1 cellular context compared by ENCODE assay signal in genomic region chr1:155226910-155227260, GRCh38.
TF ChIP-seq lines count a peak whose summit lies in the region.

No MANE protein-coding gene starts in this region.

TF ChIP-seq in HepG2, 621 proteins besides CTCF, POLR2A, EP300 and RAD21 (continued from another document and continues in another):
- TF ChIP-seq ZNF318 (CRISPR knock-in tag; IDR thresholded peaks at IDR 0.05), result 0 out of 2 replicates have a peak, but pooled peaks have one; percentile 34
- TF ChIP-seq MYNN (CRISPR knock-in tag; IDR thresholded peaks at IDR 0.05; ENCODE audit: low read depth), result no peak
- TF ChIP-seq NRL (CRISPR knock-in tag; IDR thresholded peaks at IDR 0.05; ENCODE audit: borderline replicate concordance), result 0 out of 2 replicates have a peak, but pooled peaks have one; percentile 58
- TF ChIP-seq, protein P1, sequence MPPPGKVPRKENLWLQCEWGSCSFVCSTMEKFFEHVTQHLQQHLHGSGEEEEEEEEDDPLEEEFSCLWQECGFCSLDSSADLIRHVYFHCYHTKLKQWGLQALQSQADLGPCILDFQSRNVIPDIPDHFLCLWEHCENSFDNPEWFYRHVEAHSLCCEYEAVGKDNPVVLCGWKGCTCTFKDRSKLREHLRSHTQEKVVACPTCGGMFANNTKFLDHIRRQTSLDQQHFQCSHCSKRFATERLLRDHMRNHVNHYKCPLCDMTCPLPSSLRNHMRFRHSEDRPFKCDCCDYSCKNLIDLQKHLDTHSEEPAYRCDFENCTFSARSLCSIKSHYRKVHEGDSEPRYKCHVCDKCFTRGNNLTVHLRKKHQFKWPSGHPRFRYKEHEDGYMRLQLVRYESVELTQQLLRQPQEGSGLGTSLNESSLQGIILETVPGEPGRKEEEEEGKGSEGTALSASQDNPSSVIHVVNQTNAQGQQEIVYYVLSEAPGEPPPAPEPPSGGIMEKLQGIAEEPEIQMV (CRISPR knock-in tag; IDR thresholded peaks at IDR 0.05; ENCODE audit: low read depth), result 0 out of 2 replicates have a peak, but pooled peaks have one; percentile 31
- TF ChIP-seq, protein P2, sequence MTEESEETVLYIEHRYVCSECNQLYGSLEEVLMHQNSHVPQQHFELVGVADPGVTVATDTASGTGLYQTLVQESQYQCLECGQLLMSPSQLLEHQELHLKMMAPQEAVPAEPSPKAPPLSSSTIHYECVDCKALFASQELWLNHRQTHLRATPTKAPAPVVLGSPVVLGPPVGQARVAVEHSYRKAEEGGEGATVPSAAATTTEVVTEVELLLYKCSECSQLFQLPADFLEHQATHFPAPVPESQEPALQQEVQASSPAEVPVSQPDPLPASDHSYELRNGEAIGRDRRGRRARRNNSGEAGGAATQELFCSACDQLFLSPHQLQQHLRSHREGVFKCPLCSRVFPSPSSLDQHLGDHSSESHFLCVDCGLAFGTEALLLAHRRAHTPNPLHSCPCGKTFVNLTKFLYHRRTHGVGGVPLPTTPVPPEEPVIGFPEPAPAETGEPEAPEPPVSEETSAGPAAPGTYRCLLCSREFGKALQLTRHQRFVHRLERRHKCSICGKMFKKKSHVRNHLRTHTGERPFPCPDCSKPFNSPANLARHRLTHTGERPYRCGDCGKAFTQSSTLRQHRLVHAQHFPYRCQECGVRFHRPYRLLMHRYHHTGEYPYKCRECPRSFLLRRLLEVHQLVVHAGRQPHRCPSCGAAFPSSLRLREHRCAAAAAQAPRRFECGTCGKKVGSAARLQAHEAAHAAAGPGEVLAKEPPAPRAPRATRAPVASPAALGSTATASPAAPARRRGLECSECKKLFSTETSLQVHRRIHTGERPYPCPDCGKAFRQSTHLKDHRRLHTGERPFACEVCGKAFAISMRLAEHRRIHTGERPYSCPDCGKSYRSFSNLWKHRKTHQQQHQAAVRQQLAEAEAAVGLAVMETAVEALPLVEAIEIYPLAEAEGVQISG (CRISPR knock-in tag; IDR thresholded peaks at IDR 0.05), result peak; percentile 6; the same call in 1 of the 2 replicates
- TF ChIP-seq, protein P3, sequence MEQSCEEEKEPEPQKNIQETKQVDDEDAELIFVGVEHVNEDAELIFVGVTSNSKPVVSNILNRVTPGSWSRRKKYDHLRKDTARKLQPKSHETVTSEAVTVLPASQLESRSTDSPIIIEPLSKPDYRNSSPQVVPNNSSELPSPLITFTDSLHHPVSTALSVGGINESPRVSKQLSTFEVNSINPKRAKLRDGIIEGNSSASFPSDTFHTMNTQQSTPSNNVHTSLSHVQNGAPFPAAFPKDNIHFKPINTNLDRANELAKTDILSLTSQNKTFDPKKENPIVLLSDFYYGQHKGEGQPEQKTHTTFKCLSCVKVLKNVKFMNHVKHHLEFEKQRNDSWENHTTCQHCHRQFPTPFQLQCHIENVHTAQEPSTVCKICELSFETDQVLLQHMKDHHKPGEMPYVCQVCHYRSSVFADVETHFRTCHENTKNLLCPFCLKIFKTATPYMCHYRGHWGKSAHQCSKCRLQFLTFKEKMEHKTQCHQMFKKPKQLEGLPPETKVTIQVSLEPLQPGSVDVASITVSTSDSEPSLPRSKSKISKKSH (CRISPR knock-in tag; IDR thresholded peaks at IDR 0.05; ENCODE audit: borderline replicate concordance), result 0 out of 2 replicates have a peak, but pooled peaks have one; percentile 49
- TF ChIP-seq HMGXB4 (CRISPR knock-in tag; IDR thresholded peaks at IDR 0.05; ENCODE audit: borderline replicate concordance in 1 of 2, low read depth in 1 of 2), result peak in 1 of 2 experiments; percentile 75; a peak in 1 of 4 replicates
- no peak for TF ChIP-seq ZSCAN29 (CRISPR knock-in tag; conservative IDR thresholded peaks at IDR 0.05)
- 0 out of 2 replicates have a peak, but pooled peaks have one; percentile 39 for TF ChIP-seq GTF3A (CRISPR knock-in tag; conservative IDR thresholded peaks at IDR 0.05)
- TF ChIP-seq ASH2L (IDR thresholded peaks at IDR 0.05; ENCODE audit: insufficient read length, low read depth, low read length), result peak; percentile 65
- 0 out of 2 replicates have a peak, but pooled peaks have one; percentile 76 for TF ChIP-seq ZNF678 (CRISPR knock-in tag; IDR thresholded peaks at IDR 0.05)
- 0 out of 2 replicates have a peak, but pooled peaks have one; percentile 25 for TF ChIP-seq FOXO4 (CRISPR knock-in tag; conservative IDR thresholded peaks at IDR 0.05)
- no peak for TF ChIP-seq SOX5 (CRISPR knock-in tag; IDR thresholded peaks at IDR 0.05; ENCODE audit: borderline replicate concordance)
- 0 out of 2 replicates have a peak, but pooled peaks have one; percentile 2 for TF ChIP-seq ZFP36L1 (CRISPR knock-in tag; IDR thresholded peaks at IDR 0.05)
- peak; percentile 48; the same call in 1 of the 2 replicates for TF ChIP-seq ZNF891 (CRISPR knock-in tag; IDR thresholded peaks at IDR 0.05)
- 0 out of 2 replicates have a peak, but pooled peaks have one; percentile 6 for TF ChIP-seq ZNF335 (CRISPR knock-in tag; IDR thresholded peaks at IDR 0.05)
- TF ChIP-seq ELF4 (CRISPR knock-in tag; IDR thresholded peaks at IDR 0.05; ENCODE audit: borderline replicate concordance), result no peak
- TF ChIP-seq, protein P4, sequence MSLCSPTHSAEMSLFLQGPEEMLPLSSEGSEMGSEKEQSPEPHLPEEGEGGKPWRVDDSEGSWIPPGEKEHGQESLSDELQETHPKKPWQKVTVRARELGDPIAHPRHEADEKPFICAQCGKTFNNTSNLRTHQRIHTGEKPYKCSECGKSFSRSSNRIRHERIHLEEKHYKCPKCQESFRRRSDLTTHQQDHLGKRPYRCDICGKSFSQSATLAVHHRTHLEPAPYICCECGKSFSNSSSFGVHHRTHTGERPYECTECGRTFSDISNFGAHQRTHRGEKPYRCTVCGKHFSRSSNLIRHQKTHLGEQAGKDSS (CRISPR knock-in tag; IDR thresholded peaks at IDR 0.05; ENCODE audit: borderline replicate concordance, low read depth), result peak; percentile 65; the same call in 1 of the 2 replicates
- no peak for TF ChIP-seq ZFP1 (CRISPR knock-in tag; IDR thresholded peaks at IDR 0.05)
- no peak for TF ChIP-seq ZEB1 (IDR thresholded peaks at IDR 0.05; ENCODE audit: insufficient replicate concordance, low read depth)
- peak; percentile 53; the same call in 1 of the 2 replicates for TF ChIP-seq ZNF598 (CRISPR knock-in tag; IDR thresholded peaks at IDR 0.05; ENCODE audit: borderline replicate concordance)
- TF ChIP-seq ZNF33B (CRISPR knock-in tag; IDR thresholded peaks at IDR 0.05), result 0 out of 2 replicates have a peak, but pooled peaks have one; percentile 38
- peak; percentile 66 for TF ChIP-seq ZNF501 (CRISPR knock-in tag; IDR thresholded peaks at IDR 0.05)
- no peak for TF ChIP-seq NR1H2 (CRISPR knock-in tag; IDR thresholded peaks at IDR 0.05; ENCODE audit: borderline replicate concordance, low read depth)
- 0 out of 2 replicates have a peak, but pooled peaks have one; percentile 47 for TF ChIP-seq ZNF772 (CRISPR knock-in tag; IDR thresholded peaks at IDR 0.05)
- TF ChIP-seq MEIS1 (CRISPR knock-in tag; IDR thresholded peaks at IDR 0.05; ENCODE audit: borderline replicate concordance), result peak; percentile 77
- TF ChIP-seq ARNT2 (CRISPR knock-in tag; IDR thresholded peaks at IDR 0.05; ENCODE audit: low read depth), result peak; percentile 26
- TF ChIP-seq ZNF430 (CRISPR knock-in tag; IDR thresholded peaks at IDR 0.05), result 0 out of 2 replicates have a peak, but pooled peaks have one; percentile 16
- 0 out of 2 replicates have a peak, but pooled peaks have one; percentile 49 for TF ChIP-seq ZNF746 (CRISPR knock-in tag; IDR thresholded peaks at IDR 0.05)
- TF ChIP-seq, protein P5, sequence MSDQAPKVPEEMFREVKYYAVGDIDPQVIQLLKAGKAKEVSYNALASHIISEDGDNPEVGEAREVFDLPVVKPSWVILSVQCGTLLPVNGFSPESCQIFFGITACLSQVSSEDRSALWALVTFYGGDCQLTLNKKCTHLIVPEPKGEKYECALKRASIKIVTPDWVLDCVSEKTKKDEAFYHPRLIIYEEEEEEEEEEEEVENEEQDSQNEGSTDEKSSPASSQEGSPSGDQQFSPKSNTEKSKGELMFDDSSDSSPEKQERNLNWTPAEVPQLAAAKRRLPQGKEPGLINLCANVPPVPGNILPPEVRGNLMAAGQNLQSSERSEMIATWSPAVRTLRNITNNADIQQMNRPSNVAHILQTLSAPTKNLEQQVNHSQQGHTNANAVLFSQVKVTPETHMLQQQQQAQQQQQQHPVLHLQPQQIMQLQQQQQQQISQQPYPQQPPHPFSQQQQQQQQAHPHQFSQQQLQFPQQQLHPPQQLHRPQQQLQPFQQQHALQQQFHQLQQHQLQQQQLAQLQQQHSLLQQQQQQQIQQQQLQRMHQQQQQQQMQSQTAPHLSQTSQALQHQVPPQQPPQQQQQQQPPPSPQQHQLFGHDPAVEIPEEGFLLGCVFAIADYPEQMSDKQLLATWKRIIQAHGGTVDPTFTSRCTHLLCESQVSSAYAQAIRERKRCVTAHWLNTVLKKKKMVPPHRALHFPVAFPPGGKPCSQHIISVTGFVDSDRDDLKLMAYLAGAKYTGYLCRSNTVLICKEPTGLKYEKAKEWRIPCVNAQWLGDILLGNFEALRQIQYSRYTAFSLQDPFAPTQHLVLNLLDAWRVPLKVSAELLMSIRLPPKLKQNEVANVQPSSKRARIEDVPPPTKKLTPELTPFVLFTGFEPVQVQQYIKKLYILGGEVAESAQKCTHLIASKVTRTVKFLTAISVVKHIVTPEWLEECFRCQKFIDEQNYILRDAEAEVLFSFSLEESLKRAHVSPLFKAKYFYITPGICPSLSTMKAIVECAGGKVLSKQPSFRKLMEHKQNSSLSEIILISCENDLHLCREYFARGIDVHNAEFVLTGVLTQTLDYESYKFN (CRISPR knock-in tag; conservative IDR thresholded peaks at IDR 0.05), result peak; percentile 8; the same call in 1 of the 2 replicates
